Comparison of ENCODE assay signal across 1 cellular context in the genomic region with DNA sequence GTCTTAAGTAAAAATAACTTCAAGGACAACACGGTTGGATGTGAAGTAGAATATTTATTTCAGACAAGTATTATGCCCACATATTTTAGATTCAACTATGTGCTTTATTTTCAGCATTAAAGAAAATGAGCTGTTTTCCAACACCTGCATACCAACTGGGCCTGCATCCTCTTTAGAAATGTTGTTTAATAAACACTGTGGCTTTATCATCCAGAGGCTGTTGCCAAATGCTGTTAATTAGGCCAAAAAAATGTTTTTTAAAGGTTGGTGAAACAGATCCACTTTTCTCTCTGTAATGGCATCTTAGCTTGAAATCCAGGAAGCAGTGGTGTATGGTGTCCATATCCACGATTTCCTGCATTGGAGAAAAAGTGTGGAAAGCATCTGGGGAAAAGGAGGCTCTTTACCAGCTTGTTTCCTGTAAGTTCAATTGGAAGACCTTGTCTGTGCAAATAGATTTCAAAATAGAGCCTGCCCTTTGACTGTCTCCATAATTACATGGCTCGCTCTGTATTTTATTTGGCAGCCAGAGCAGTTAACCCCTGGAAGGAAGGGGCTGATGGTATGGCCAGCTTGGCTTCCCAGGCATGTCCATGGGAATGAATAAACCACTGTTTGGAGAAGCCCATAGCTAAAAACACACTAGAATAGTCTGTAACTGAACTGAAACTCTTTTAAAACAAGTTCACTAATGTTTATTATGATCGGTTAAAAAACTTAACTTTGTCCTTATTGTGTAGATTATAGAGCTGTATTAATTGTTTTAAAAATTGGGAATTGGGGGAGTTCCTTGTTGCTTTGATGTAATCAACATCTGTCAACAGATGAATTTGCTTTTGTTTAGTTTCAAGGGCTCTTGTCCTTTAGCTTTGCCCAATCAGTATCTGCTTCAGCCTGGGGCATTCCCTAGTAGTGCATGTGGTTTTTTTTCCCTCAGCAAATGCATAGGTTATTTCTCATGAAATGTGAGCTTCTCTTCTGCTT.
TF ChIP-seq lines count a peak whose summit lies in the region.

No MANE protein-coding gene starts in this region.

TF ChIP-seq in HEK293, 187 proteins besides CTCF, POLR2A, EP300 and RAD21 (continued from another document and continues in another):
- TF ChIP-seq ZNF184 (tag by site-specific recombination; IDR thresholded peaks at IDR 0.05): no peak
- TF ChIP-seq ZNF692 (tag by site-specific recombination; IDR thresholded peaks at IDR 0.05): no peak
- TF ChIP-seq TSHZ1 (tag by site-specific recombination; IDR thresholded peaks at IDR 0.05; ENCODE audit: borderline replicate concordance): no peak
- no peak for TF ChIP-seq ZBTB48 (tag by site-specific recombination; IDR thresholded peaks at IDR 0.05)
- TF ChIP-seq SCRT1 (tag by site-specific recombination; IDR thresholded peaks at IDR 0.05; ENCODE audit: borderline replicate concordance): no peak
- TF ChIP-seq ZNF792 (tag by site-specific recombination; IDR thresholded peaks at IDR 0.05): no peak
- TF ChIP-seq ZNF335 (tag by site-specific recombination; conservative IDR thresholded peaks at IDR 0.05): no peak; the same call in 1 of the 2 replicates
- no peak for TF ChIP-seq ZNF292 (tag by site-specific recombination; IDR thresholded peaks at IDR 0.05; ENCODE audit: borderline replicate concordance, low read depth)
- no peak for TF ChIP-seq ZNF501 (tag by site-specific recombination; IDR thresholded peaks at IDR 0.05)
- no peak for TF ChIP-seq ZFP69B (tag by site-specific recombination; IDR thresholded peaks at IDR 0.05)
- TF ChIP-seq ZNF843 (tag by site-specific recombination; IDR thresholded peaks at IDR 0.05): peak; percentile 48; the same call in 1 of the 2 replicates
- no peak for TF ChIP-seq ZNF701 (tag by site-specific recombination; IDR thresholded peaks at IDR 0.05)
- no peak for TF ChIP-seq GFI1B (tag by site-specific recombination; IDR thresholded peaks at IDR 0.05)
- TF ChIP-seq ZNF423 (tag by site-specific recombination; IDR thresholded peaks at IDR 0.05): no peak
- TF ChIP-seq ZSCAN16 (tag by site-specific recombination; IDR thresholded peaks at IDR 0.05): no peak
- no peak for TF ChIP-seq ZNF302 (tag by site-specific recombination; IDR thresholded peaks at IDR 0.05; ENCODE audit: low read depth)
- TF ChIP-seq, protein P1, sequence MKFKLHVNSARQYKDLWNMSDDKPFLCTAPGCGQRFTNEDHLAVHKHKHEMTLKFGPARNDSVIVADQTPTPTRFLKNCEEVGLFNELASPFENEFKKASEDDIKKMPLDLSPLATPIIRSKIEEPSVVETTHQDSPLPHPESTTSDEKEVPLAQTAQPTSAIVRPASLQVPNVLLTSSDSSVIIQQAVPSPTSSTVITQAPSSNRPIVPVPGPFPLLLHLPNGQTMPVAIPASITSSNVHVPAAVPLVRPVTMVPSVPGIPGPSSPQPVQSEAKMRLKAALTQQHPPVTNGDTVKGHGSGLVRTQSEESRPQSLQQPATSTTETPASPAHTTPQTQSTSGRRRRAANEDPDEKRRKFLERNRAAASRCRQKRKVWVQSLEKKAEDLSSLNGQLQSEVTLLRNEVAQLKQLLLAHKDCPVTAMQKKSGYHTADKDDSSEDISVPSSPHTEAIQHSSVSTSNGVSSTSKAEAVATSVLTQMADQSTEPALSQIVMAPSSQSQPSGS (tag by site-specific recombination; IDR thresholded peaks at IDR 0.05; ENCODE audit: low read depth): no peak
- TF ChIP-seq PRDM10 (tag by site-specific recombination; IDR thresholded peaks at IDR 0.05): peak; percentile 94
- TF ChIP-seq SP2 (tag by site-specific recombination; IDR thresholded peaks at IDR 0.05): no peak
- TF ChIP-seq ZNF624 (tag by site-specific recombination; IDR thresholded peaks at IDR 0.05): no peak
- TF ChIP-seq ZNF560 (tag by site-specific recombination; IDR thresholded peaks at IDR 0.05; ENCODE audit: borderline replicate concordance): no peak
- TF ChIP-seq HOXA7 (CRISPR knock-in tag; IDR thresholded peaks at IDR 0.05; ENCODE audit: borderline replicate concordance): no peak
- no peak for TF ChIP-seq INSM2 (tag by site-specific recombination; IDR thresholded peaks at IDR 0.05)
- no peak for TF ChIP-seq ZFHX2 (tag by site-specific recombination; conservative IDR thresholded peaks at IDR 0.05)
- no peak for TF ChIP-seq BCL11B (tag by site-specific recombination; IDR thresholded peaks at IDR 0.05; ENCODE audit: low read depth)
- TF ChIP-seq RBAK (tag by site-specific recombination; IDR thresholded peaks at IDR 0.05): no peak
- peak; percentile 78 for TF ChIP-seq PRDM6 (tag by site-specific recombination; IDR thresholded peaks at IDR 0.05)
- no peak for TF ChIP-seq ZNF645 (tag by site-specific recombination; IDR thresholded peaks at IDR 0.05)
- TF ChIP-seq ZNF529 (tag by site-specific recombination; IDR thresholded peaks at IDR 0.05; ENCODE audit: insufficient replicate concordance): no peak
- TF ChIP-seq ZNF366 (tag by site-specific recombination; conservative IDR thresholded peaks at IDR 0.05): no peak
- no peak for TF ChIP-seq YY2 (tag by site-specific recombination; IDR thresholded peaks at IDR 0.05)
- no peak for TF ChIP-seq MZF1 (tag by site-specific recombination; IDR thresholded peaks at IDR 0.05; ENCODE audit: borderline replicate concordance)
- TF ChIP-seq, protein P2, sequence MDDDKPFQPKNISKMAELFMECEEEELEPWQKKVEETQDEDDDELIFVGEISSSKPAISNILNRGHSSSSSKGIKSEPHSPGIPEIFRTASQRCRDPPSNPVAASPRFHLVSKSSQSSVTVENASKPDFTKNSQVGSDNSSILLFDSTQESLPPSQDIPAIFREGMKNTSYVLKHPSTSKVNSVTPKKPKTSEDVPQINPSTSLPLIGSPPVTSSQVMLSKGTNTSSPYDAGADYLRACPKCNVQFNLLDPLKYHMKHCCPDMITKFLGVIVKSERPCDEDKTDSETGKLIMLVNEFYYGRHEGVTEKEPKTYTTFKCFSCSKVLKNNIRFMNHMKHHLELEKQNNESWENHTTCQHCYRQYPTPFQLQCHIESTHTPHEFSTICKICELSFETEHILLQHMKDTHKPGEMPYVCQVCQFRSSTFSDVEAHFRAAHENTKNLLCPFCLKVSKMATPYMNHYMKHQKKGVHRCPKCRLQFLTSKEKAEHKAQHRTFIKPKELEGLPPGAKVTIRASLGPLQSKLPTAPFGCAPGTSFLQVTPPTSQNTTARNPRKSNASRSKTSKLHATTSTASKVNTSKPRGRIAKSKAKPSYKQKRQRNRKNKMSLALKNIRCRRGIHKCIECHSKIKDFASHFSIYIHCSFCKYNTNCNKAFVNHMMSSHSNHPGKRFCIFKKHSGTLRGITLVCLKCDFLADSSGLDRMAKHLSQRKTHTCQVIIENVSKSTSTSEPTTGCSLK (tag by site-specific recombination; IDR thresholded peaks at IDR 0.05): no peak
- no peak for TF ChIP-seq ZIC2 (tag by site-specific recombination; IDR thresholded peaks at IDR 0.05)
- no peak for TF ChIP-seq ZNF830 (tag by site-specific recombination; IDR thresholded peaks at IDR 0.05; ENCODE audit: low read depth)
- no peak for TF ChIP-seq HOXD13 (CRISPR knock-in tag; IDR thresholded peaks at IDR 0.05; ENCODE audit: borderline replicate concordance)
- no peak for TF ChIP-seq ZNF521 (tag by site-specific recombination; IDR thresholded peaks at IDR 0.05)
- no peak for TF ChIP-seq ZNF433 (tag by site-specific recombination; IDR thresholded peaks at IDR 0.05; ENCODE audit: low read depth)
- TF ChIP-seq ZNF175 (tag by site-specific recombination; IDR thresholded peaks at IDR 0.05): no peak
